17 cellular contexts compared by ENCODE assay signal in the genomic region with DNA sequence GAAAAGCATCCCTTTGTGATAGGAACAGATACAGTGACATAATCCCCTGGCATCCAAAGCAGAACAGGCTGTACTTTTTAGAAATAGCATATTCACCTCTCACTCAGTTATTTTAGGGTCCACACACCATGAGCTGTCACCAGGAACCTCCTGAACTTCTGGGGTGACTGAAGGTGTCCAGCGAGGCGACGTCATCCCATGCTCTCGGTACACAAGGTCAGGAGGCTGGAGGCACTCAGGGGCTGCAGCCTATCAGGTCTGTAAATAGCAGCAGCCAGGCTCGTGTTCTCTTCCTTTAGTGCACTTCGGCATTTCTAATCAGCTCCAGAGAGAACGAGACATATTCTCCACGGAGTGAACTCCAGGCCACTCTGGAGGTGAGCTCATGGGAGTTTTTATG.
"Had no signal": no experiment of that assay in that cellular context is flagged by ENCODE, and none has a peak within 500 bp of the region (broad histone marks: within the 10 kb centered on the region; RNA-seq: fewer than 3 reads in every experiment).

No MANE protein-coding gene starts in this region.

- H3K36me3 ChIP-seq: gastrocnemius medialis had no signal

- DNase-seq: activated CD4-positive, alpha-beta T cell treated with anti-CD3 and anti-CD28 coated beads, Interleukin-2, amount 50 U/mL, for 48 hours; activated naive CD8-positive, alpha-beta T cell treated with anti-CD3 and anti-CD28 coated beads for 36 hours; body of pancreas; central memory CD4-positive, alpha-beta T cell; erythroblast; mammary epithelial cell; midbrain; stimulated activated CD4-positive, alpha-beta T cell treated with anti-CD3 and anti-CD28 coated beads, Interleukin-15, amount 100 ng/mL, for 24 hours; stimulated activated CD4-positive, alpha-beta T cell treated with anti-CD3 and anti-CD28 coated beads, Interleukin-4, amount 100 ng/mL, for 1 hour; stimulated activated naive CD8-positive, alpha-beta T cell treated with anti-CD3 and anti-CD28 coated beads, Interleukin-15, amount 100 ng/mL, for 72 hours had no signal

- H3K4me1 Mint-ChIP-seq: activated naive CD8-positive, alpha-beta T cell treated with anti-CD3 and anti-CD28 coated beads for 36 hours; stimulated activated naive CD8-positive, alpha-beta T cell treated with anti-CD3 and anti-CD28 coated beads, Interleukin-15, amount 100 ng/mL, for 72 hours had no signal

- H3K27ac ChIP-seq: body of pancreas, coronary artery, gastrocnemius medialis, SK-N-MC had no signal

- H3K9me3 Mint-ChIP-seq: activated naive CD8-positive, alpha-beta T cell treated with anti-CD3 and anti-CD28 coated beads for 36 hours; type B pancreatic cell had no signal

- H3K36me3 Mint-ChIP-seq: activated naive CD8-positive, alpha-beta T cell treated with anti-CD3 and anti-CD28 coated beads for 36 hours; type B pancreatic cell had no signal

- H3K27me3 Mint-ChIP-seq: activated naive CD8-positive, alpha-beta T cell treated with anti-CD3 and anti-CD28 coated beads for 36 hours; stimulated activated naive CD8-positive, alpha-beta T cell treated with anti-CD3 and anti-CD28 coated beads, Interleukin-15, amount 100 ng/mL, for 72 hours had no signal

- ATAC-seq: body of pancreas; gastrocnemius medialis; stimulated activated naive CD8-positive, alpha-beta T cell treated with anti-CD3 and anti-CD28 coated beads, Interleukin-15, amount 100 ng/mL, for 72 hours had no signal

- H3K4me3 ChIP-seq: body of pancreas, coronary artery, gastrocnemius medialis, SK-N-MC, skin epidermis had no signal

- H3K27me3 ChIP-seq: body of pancreas, gastrocnemius medialis had no signal

- H3K9me3 ChIP-seq: body of pancreas, gastrocnemius medialis had no signal

- H3K4me3 Mint-ChIP-seq: activated naive CD8-positive, alpha-beta T cell treated with anti-CD3 and anti-CD28 coated beads for 36 hours; activated T-helper 1 cell treated with anti-CD3 and anti-CD28 coated beads, Interleukin-12 subunit alpha, Interleukin-12 subunit beta, Interleukin-2, Interleukin-4 antibody, amounts not matched to agents 30 ng/mL and 10 ng/mL and 1 ng/mL, durations not matched to agents 14 hours and 24 hours and 36 hours; nephron; stimulated activated naive CD8-positive, alpha-beta T cell treated with anti-CD3 and anti-CD28 coated beads, Interleukin-15, amount 100 ng/mL, for 72 hours; type B pancreatic cell had no signal

- H3K4me1 ChIP-seq: body of pancreas, gastrocnemius medialis had no signal
